ENCODE assay signal across 15 cellular contexts in genomic region chr15:66730168-66731014, GRCh38. TPM values are rescaled to one million over a fixed set of nuclear protein-coding genes. Genes with fewer than 3 reads are reported as not detected.
DNase-seq lines count a peak whose midpoint lies in the region; ATAC-seq, FAIRE-seq and TF ChIP-seq lines count a peak whose summit lies in the region.
"Had no signal": no experiment of that assay in that cellular context is flagged by ENCODE, and none has a peak within 500 bp of the region (broad histone marks: within the 10 kb centered on the region; RNA-seq: fewer than 3 reads in every experiment).

No MANE protein-coding gene starts in this region.

- H3K4me1 Mint-ChIP-seq in CD8-positive, alpha-beta T cell (ENCODE audit: low read depth) = no peaks in the 10 kb centered on the region
- H3K4me1 Mint-ChIP-seq in T-helper 17 cell = peaks cover 3% of the 10 kb centered on the region

- TF ChIP-seq CTCF in endothelial cell of umbilical vein (IDR thresholded peaks at IDR 0.05; ENCODE audit: extremely low read depth in 1 of 2, insufficient read depth in 1 of 2, low read depth in 1 of 2, low read length in 2 of 2) = no peak
- TF ChIP-seq CTCF in testis (IDR thresholded peaks at IDR 0.05) = no peak
- TF ChIP-seq CTCF in CD8-positive, alpha-beta T cell (IDR thresholded peaks at IDR 0.05) = no peak

- ATAC-seq in CD8-positive, alpha-beta T cell = no peak
- ATAC-seq in T-helper 17 cell = no peak

- H2BK12ac ChIP-seq in trophoblast cell (ENCODE audit: low read length) = no peak overlapping the region

- peak overlapping the region; percentile 9 for H3K4me2 ChIP-seq in endothelial cell of umbilical vein (ENCODE audit: insufficient read depth, low read length)
- H3K4me2 ChIP-seq in trophoblast cell (ENCODE audit: low read length) = no peak overlapping the region

- H3K9ac ChIP-seq in endothelial cell of umbilical vein (replicated peaks; ENCODE audit: extremely low read depth, insufficient read depth, low read length) (no peak overlapping the region), trophoblast cell (ENCODE audit: low read length) (no peak overlapping the region)

- H3K14ac ChIP-seq in trophoblast cell (ENCODE audit: low read length) = no peak overlapping the region

- no peak overlapping the region for H3K23ac ChIP-seq in trophoblast cell (ENCODE audit: low read length)

- H2BK120ac ChIP-seq in trophoblast cell (ENCODE audit: insufficient read depth, low read length, poor library complexity) = no peak overlapping the region

- H3K27ac Mint-ChIP-seq in CD8-positive, alpha-beta T cell = no peak overlapping the region
- H3K27ac Mint-ChIP-seq in T-helper 17 cell = no peak overlapping the region
- H3K27ac Mint-ChIP-seq: stimulated activated naive CD8-positive, alpha-beta T cell treated with anti-CD3 and anti-CD28 coated beads, Interleukin-15, Interleukin-2, amounts not matched to agents 100 ng/mL and 50 ng/mL, for 24 hours had no signal

- peak overlapping the region; percentile 3 for H3K4ac ChIP-seq in trophoblast cell (ENCODE audit: low read depth, low read length)

- H3K36me3 Mint-ChIP-seq in CD8-positive, alpha-beta T cell = no peaks in the 10 kb centered on the region
- H3K36me3 Mint-ChIP-seq in T-helper 17 cell (ENCODE audit: low read depth) = no peaks in the 10 kb centered on the region

- H2BK5ac ChIP-seq in trophoblast cell (ENCODE audit: low read depth, low read length, poor library complexity) = no peak overlapping the region

- H3K27me3 ChIP-seq in endothelial cell of umbilical vein (ENCODE audit: control insufficient read depth in 2 of 2, insufficient read depth in 2 of 2, low read length in 2 of 2) (no peaks in the 10 kb centered on the region), trophoblast cell (ENCODE audit: insufficient read depth, low read length) (no peaks in the 10 kb centered on the region), testis (no peaks in the 10 kb centered on the region)
- no peaks in the 10 kb centered on the region for H3K27me3 ChIP-seq in CD8-positive, alpha-beta T cell (ENCODE audit: insufficient read depth, low read length)
- H3K27me3 ChIP-seq: breast epithelium had no signal

- peaks cover 34% of the 10 kb centered on the region for H3K79me2 ChIP-seq in endothelial cell of umbilical vein (ENCODE audit: control insufficient read depth, insufficient read depth, low read length)
- H3K79me2 ChIP-seq in trophoblast cell (ENCODE audit: control insufficient read depth, insufficient read depth, low read length, poor library complexity) = peaks cover 6% of the 10 kb centered on the region

- no peak overlapping the region for H3K18ac ChIP-seq in trophoblast cell (ENCODE audit: low read length)

- TF ChIP-seq POLR2A in endothelial cell of umbilical vein (IDR thresholded peaks at IDR 0.05; ENCODE audit: low read depth, low read length) (no peak), testis (IDR thresholded peaks at IDR 0.05) (no peak)

- peak; percentile 75 for FAIRE-seq in endothelial cell of umbilical vein (lab: Jason Lieb, UNC)

- POLR2A ChIA-PET in endothelial cell of umbilical vein (lab: Charles Lee) = interaction anchor here (0.7 kb wide), 1 partner anchor 18 kb away, joined by 6 read pairs; no protein-coding TSS in a partner anchor
- POLR2A ChIA-PET in CD8-positive, alpha-beta T cell (lab: Charles Lee) = interaction anchor here (1.3 kb wide), 1 partner anchor 10 kb away, joined by 4 read pairs; no protein-coding TSS in a partner anchor

- H3K9me1 ChIP-seq in endothelial cell of umbilical vein (replicated peaks; ENCODE audit: control insufficient read depth, extremely low read depth, insufficient read depth, low read length) = no peaks in the 10 kb centered on the region

- no peaks in the 10 kb centered on the region for H3K9me3 ChIP-seq in endothelial cell of umbilical vein (replicated peaks; ENCODE audit: control insufficient read depth, insufficient read depth, low read length)
- no peaks in the 10 kb centered on the region for H3K9me3 ChIP-seq in trophoblast cell (ENCODE audit: insufficient read depth, low read depth, low read length)
- H3K9me3 ChIP-seq in testis = no peaks in the 10 kb centered on the region
- no peaks in the 10 kb centered on the region for H3K9me3 ChIP-seq in CD8-positive, alpha-beta T cell (ENCODE audit: low read length)
- H3K9me3 ChIP-seq in T-helper 17 cell (ENCODE audit: control insufficient read depth, low read length, poor library complexity, severe bottlenecking) = no peaks in the 10 kb centered on the region
- H3K9me3 ChIP-seq: breast epithelium had no signal

- no peaks in the 10 kb centered on the region for H3K9me3 Mint-ChIP-seq in CD8-positive, alpha-beta T cell
- H3K9me3 Mint-ChIP-seq: stimulated activated naive CD8-positive, alpha-beta T cell treated with anti-CD3 and anti-CD28 coated beads, Interleukin-15, Interleukin-2, amounts not matched to agents 100 ng/mL and 50 ng/mL, for 24 hours had no signal

- no peaks in the 10 kb centered on the region for H4K20me1 ChIP-seq in endothelial cell of umbilical vein (replicated peaks; ENCODE audit: control insufficient read depth, extremely low read depth, insufficient read depth, low read length)

- H4K8ac ChIP-seq in trophoblast cell (ENCODE audit: low read depth, low read length) = no peak overlapping the region

- dilution Hi-C loops in endothelial cell of umbilical vein (cut with MboI; ENCODE audit: extremely low pct_ligation_motif_present, low sequenced_read_pairs) = no loop called here

- H3K36me3 ChIP-seq in endothelial cell of umbilical vein (ENCODE audit: control insufficient read depth in 2 of 2, extremely low read depth in 1 of 2, insufficient read depth in 2 of 2, low read length in 2 of 2) (peaks cover 0 to 5% of the 10 kb centered on the region in 2 experiments), trophoblast cell (ENCODE audit: control insufficient read depth in 1 of 2, insufficient read depth in 2 of 2, low read length in 2 of 2) (peaks cover 46 to 62% of the 10 kb centered on the region in 2 experiments), testis (ENCODE audit: low read depth, missing control alignments) (no peaks in the 10 kb centered on the region)
- no peaks in the 10 kb centered on the region for H3K36me3 ChIP-seq in CD8-positive, alpha-beta T cell (ENCODE audit: insufficient read depth, low read length)
- H3K36me3 ChIP-seq: breast epithelium had no signal

- H4K12ac ChIP-seq in trophoblast cell (ENCODE audit: low read depth, low read length) = no peak overlapping the region

- no peak overlapping the region for H3K4me3 Mint-ChIP-seq in CD8-positive, alpha-beta T cell
- no peak overlapping the region for H3K4me3 Mint-ChIP-seq in T-helper 17 cell
- H3K4me3 Mint-ChIP-seq: stimulated activated naive CD8-positive, alpha-beta T cell treated with anti-CD3 and anti-CD28 coated beads, Interleukin-15, Interleukin-2, amounts not matched to agents 100 ng/mL and 50 ng/mL, for 24 hours had no signal

- CTCF ChIA-PET in endothelial cell of umbilical vein (lab: Charles Lee) = interaction anchor here (0.7 to 1.5 kb wide), 8 partner anchors 10 to 121 kb away, joined by 3 to 5 read pairs (median 3); partner anchors contain the start of gene SMAD6
- CTCF ChIA-PET in CD8-positive, alpha-beta T cell (lab: Charles Lee) = no interaction called here

- peaks cover 2% of the 10 kb centered on the region for H3K79me1 ChIP-seq in trophoblast cell (ENCODE audit: low read length)

- H3K27me3 Mint-ChIP-seq in CD8-positive, alpha-beta T cell (ENCODE audit: low read depth) = no peaks in the 10 kb centered on the region
- H3K27me3 Mint-ChIP-seq in T-helper 17 cell = peaks cover 11% of the 10 kb centered on the region
- H3K27me3 Mint-ChIP-seq: stimulated activated naive CD8-positive, alpha-beta T cell treated with anti-CD3 and anti-CD28 coated beads, Interleukin-15, Interleukin-2, amounts not matched to agents 100 ng/mL and 50 ng/mL, for 24 hours had no signal

- no peak overlapping the region for H4K91ac ChIP-seq in trophoblast cell (ENCODE audit: low read depth, low read length)

- H3K27ac ChIP-seq in endothelial cell of umbilical vein (ENCODE audit: insufficient read depth, low read depth, low read length) (peak overlapping the region; percentile 62), trophoblast cell (ENCODE audit: low read depth, low read length) (no peak overlapping the region), testis (no peak overlapping the region), substantia nigra (ENCODE audit: low read depth, low read length, poor library complexity, severe bottlenecking) (no peak overlapping the region)
- H3K27ac ChIP-seq in CD8-positive, alpha-beta T cell (ENCODE audit: low read depth, low read length) = no peak overlapping the region
- H3K27ac ChIP-seq: SK-N-MC had no signal

- DNase-seq in EL (peak; percentile 60), MV-4-11 (lab: John Stamatoyannopoulos, UW) (peak; percentile 23), endothelial cell of umbilical vein (ENCODE audit: low read depth, low spot score) (peak; percentile 47), trophoblast cell (peak in 1 of 2 donors; percentile 13), testis (no peak), substantia nigra (lab: John Stamatoyannopoulos, UW) (no peak), T-helper 17 cell (no peak)
- no peak for DNase-seq in CD8-positive, alpha-beta T cell
- DNase-seq: GF-D8; midbrain; NCI-H2171; stimulated activated CD4-positive, alpha-beta T cell treated with anti-CD3 and anti-CD28 coated beads, Interleukin-15, amount 100 ng/mL, for 24 hours had no signal

- BruUV-seq in endothelial cell of umbilical vein (replicated peaks; lab: Mats Ljungman, UMichigan) = no TSS peak

- H3K4me1 ChIP-seq in endothelial cell of umbilical vein (ENCODE audit: control insufficient read depth, extremely low read depth, insufficient read depth, low read length) (peaks cover 38% of the 10 kb centered on the region), trophoblast cell (ENCODE audit: control insufficient read depth in 1 of 2, insufficient read depth in 2 of 2, low read length in 2 of 2) (peaks cover 3 to 5% of the 10 kb centered on the region in 2 experiments), testis (peaks cover 11% of the 10 kb centered on the region)
- no peaks in the 10 kb centered on the region for H3K4me1 ChIP-seq in CD8-positive, alpha-beta T cell (ENCODE audit: insufficient read depth, low read length)
- H3K4me1 ChIP-seq: breast epithelium had no signal

- WGBS in trophoblast cell (ENCODE audit: extremely low coverage, insufficient coverage, insufficient read length) = no CpG with 5 or more reads among the region's 4 CpGs
- 84 to 86% methylated on average over 4 of the region's 4 CpGs for WGBS in testis, 2 donors

- H2AK5ac ChIP-seq in trophoblast cell (ENCODE audit: low read length) = no peak overlapping the region

- no peak overlapping the region for H2AFZ ChIP-seq in endothelial cell of umbilical vein (ENCODE audit: low read depth, low read length)
- H2AFZ ChIP-seq in trophoblast cell (ENCODE audit: insufficient read depth, low read length, poor library complexity) = no peak overlapping the region

- intact Hi-C loops in endothelial cell of umbilical vein (cut with micrococcal nuclease) (no loop called here), testis (cut with DNase I; ENCODE audit: low total_unique reads) (no loop called here)
- intact Hi-C loops in CD8-positive, alpha-beta T cell (cut with DNase I, micrococcal nuclease) = no loop called here

- H3K4me3 ChIP-seq in endothelial cell of umbilical vein (replicated peaks in 1 of 3; ENCODE audit: insufficient read depth in 1 of 3, low read depth in 1 of 3, low read length in 3 of 3) = no peak overlapping the region
- no peak overlapping the region for H3K4me3 ChIP-seq in trophoblast cell (ENCODE audit: low read depth, low read length)
- no peak overlapping the region for H3K4me3 ChIP-seq in testis
- no peak overlapping the region for H3K4me3 ChIP-seq in CD8-positive, alpha-beta T cell (ENCODE audit: low read depth, low read length)
- H3K4me3 ChIP-seq: SK-N-MC had no signal

RNA-seq across cellular contexts. Expression of gene SMAD6, which starts 28.4 kb away (rescaled TPM):
- 12.4 and 12.5 TPM in 2 replicates for total RNA-seq in endothelial cell of umbilical vein
- polyA plus RNA-seq in endothelial cell of umbilical vein = 7.3 and 8.8 TPM in 2 replicates
- polyA plus RNA-seq in endothelial cell of umbilical vein (2011; cell fraction: cytosol; rRNA removed) = 3.5 and 4.0 TPM in 2 replicates
- 22.2 and 24.2 TPM in 2 replicates for polyA plus RNA-seq in endothelial cell of umbilical vein (2011; cell fraction: nucleus; rRNA removed)
- polyA plus RNA-seq in endothelial cell of umbilical vein (2012) = 5.8 and 11.3 TPM in 2 replicates
- polyA minus RNA-seq in endothelial cell of umbilical vein = 28.0 and 29.7 TPM in 2 replicates
- polyA minus RNA-seq in endothelial cell of umbilical vein (2011; cell fraction: cytosol; rRNA and poly(A)+ RNA removed) = 45.7 TPM
- 22.4 and 35.7 TPM in 2 replicates for polyA minus RNA-seq in endothelial cell of umbilical vein (2011; cell fraction: nucleus; rRNA and poly(A)+ RNA removed)
- polyA plus RNA-seq in trophoblast cell (2013) = 29.5 and 30.6 TPM in 2 replicates
- 10 to 100 TPM; 17.5 to 19.4 TPM for total RNA-seq in testis
- 3.2 TPM for polyA plus RNA-seq in testis (ENCODE audit: insufficient read depth, low read depth, low replicate concordance)
- under 1 TPM; 0.56 to 0.73 TPM for total RNA-seq in CD8-positive, alpha-beta T cell
- under 1 TPM in 1 of 2 donors, not detected in 1; 0.10 TPM for total RNA-seq in T-helper 17 cell

Comparison
In these comparisons a context has a peak if more than half of its experiments do, and no peak if none do; other contexts are left out.
1. DNase-seq: peak in EL (single experiment), MV-4-11 (single experiment) and endothelial cell of umbilical vein (single experiment); none in testis (single experiment), substantia nigra (0 of 49), CD8-positive, alpha-beta T cell (0 of 7) and T-helper 17 cell (0 of 3).